In the genomic region with DNA sequence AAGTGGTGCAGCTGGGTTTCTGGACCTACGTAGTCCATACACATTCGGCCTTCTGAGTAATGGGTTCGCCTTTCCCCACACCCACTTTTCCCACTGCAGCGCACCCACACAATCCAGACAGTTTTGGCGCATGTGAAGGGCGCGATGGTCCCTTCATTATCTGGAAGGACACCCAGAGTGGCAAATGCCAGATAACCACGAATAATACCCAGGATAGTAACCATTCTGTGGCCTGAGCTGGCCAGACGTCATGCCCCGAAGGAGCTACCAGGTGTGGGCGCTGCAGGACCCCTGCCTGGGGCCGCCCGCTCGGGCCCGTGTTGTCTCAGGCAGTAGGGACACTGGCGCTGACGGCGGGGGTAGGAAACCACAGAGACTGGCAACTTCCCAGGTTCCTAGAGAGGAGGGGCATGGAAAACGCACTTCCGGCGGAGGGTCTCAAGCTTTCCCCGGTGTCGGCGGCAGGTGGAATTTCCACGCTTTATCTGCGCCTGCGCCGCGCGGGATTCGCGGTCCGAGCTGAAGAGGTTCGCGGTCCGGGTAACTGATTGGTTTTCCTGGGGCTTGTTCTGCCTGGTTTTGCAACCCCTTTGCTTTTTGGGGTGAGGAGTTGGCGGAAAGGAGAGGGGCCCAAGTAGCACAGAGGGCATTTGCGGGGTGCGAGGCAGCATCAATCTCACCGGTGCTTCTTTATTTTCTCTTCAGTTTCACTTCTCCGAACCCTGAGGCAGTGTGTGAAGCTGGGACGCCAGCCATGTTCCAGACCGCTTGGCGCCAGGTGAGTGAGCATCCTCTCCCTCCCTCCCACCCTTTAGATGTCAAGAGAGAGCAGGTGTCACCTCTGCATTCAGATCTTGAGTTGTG, we compare ENCODE assay signal across 8 cellular contexts. TPM values are rescaled to one million over a fixed set of nuclear protein-coding genes. Genes with fewer than 3 reads are reported as not detected.
DNase-seq lines count a peak whose midpoint lies in the region; ATAC-seq and TF ChIP-seq lines count a peak whose summit lies in the region.

A gene (plus strand): TSS at position 441 of the 864 bp plus-strand sequence. CDS start 314 bp downstream, at position 755.

- H3K27me3 ChIP-seq in SJSA1 (replicated peaks): no peaks in the 10 kb centered on the region
- no peaks in the 10 kb centered on the region for H3K27me3 ChIP-seq in osteoblast (ENCODE audit: insufficient read depth, low read length)
- H3K27me3 ChIP-seq in thyroid gland: no peaks in the 10 kb centered on the region

- no peaks in the 10 kb centered on the region for H4K20me1 ChIP-seq in osteoblast (ENCODE audit: insufficient read depth, low read length)

- CTCF ChIA-PET in activated naive CD4-positive, alpha-beta T cell treated with anti-CD3 and anti-CD28 coated beads, Interleukin-2, amount 10 ng/mL, durations not matched to agents 7 days and 5 days (lab: Charles Lee): interaction anchor here (0.8 to 2.7 kb wide), 7 partner anchors 11 to 75 kb away, joined by 3 to 7 read pairs (median 4); no protein-coding TSS in a partner anchor

- no peaks in the 10 kb centered on the region for H3K9me3 ChIP-seq in SJSA1 (replicated peaks)
- H3K9me3 ChIP-seq in osteoblast (ENCODE audit: low read depth, low read length): no peaks in the 10 kb centered on the region
- no peaks in the 10 kb centered on the region for H3K9me3 ChIP-seq in thyroid gland

- H3K4me1 Mint-ChIP-seq in activated naive CD4-positive, alpha-beta T cell treated with anti-CD3 and anti-CD28 coated beads, Interleukin-2, amount 10 ng/mL, durations not matched to agents 7 days and 5 days: peaks cover 25% of the 10 kb centered on the region

- peak within 1 kb of the TSS; percentile 79 for H3K27ac Mint-ChIP-seq in activated naive CD4-positive, alpha-beta T cell treated with anti-CD3 and anti-CD28 coated beads, Interleukin-2, amount 10 ng/mL, durations not matched to agents 7 days and 5 days

- H3K36me3 ChIP-seq in SJSA1 (no peaks in the 10 kb centered on the region), osteoblast (ENCODE audit: insufficient read depth, low read length) (no peaks in the 10 kb centered on the region), thyroid gland (no peaks in the 10 kb centered on the region)

- H3K27ac ChIP-seq in SJSA1 (peak within 1 kb of the TSS; percentile 84), osteoblast (ENCODE audit: low read depth, low read length) (peak within 1 kb of the TSS; percentile 86), thyroid gland (peak within 1 kb of the TSS; percentile 62 to 91 (median 85))

- peaks cover 13% of the 10 kb centered on the region for H3K27me3 Mint-ChIP-seq in activated naive CD4-positive, alpha-beta T cell treated with anti-CD3 and anti-CD28 coated beads, Interleukin-2, amount 10 ng/mL, durations not matched to agents 7 days and 5 days

- peak within 1 kb of the TSS; percentile 91 for H2AFZ ChIP-seq in osteoblast (ENCODE audit: low read length)

- peak; percentile 73 for ATAC-seq in GM21447 (IDR thresholded peaks at IDR 0.05; ENCODE audit: unreplicated experiment)
- ATAC-seq in Right ventricle myocardium inferior: peak; percentile 91

- H3K4me3 ChIP-seq in SJSA1 (peak within 1 kb of the TSS; percentile 51), osteoblast (ENCODE audit: insufficient read depth, low read length) (peak within 1 kb of the TSS; percentile 78), thyroid gland (replicated peaks in 1 of 3) (peak within 1 kb of the TSS; percentile 24 to 55 (median 41))

- intact Hi-C loops in Right ventricle myocardium inferior (cut with DNase I) (loop anchor here (2.0 kb wide), 2 partner anchors 19 to 29 kb away; a partner anchor contains a TSS), thyroid gland (cut with DNase I) (no loop called here)

- H3K9me3 Mint-ChIP-seq in activated naive CD4-positive, alpha-beta T cell treated with anti-CD3 and anti-CD28 coated beads, Interleukin-2, amount 10 ng/mL, durations not matched to agents 7 days and 5 days: no peaks in the 10 kb centered on the region

- peaks cover 20% of the 10 kb centered on the region for H3K4me1 ChIP-seq in SJSA1 (replicated peaks)
- peaks cover 21% of the 10 kb centered on the region for H3K4me1 ChIP-seq in osteoblast (ENCODE audit: insufficient read depth, low read length)
- peaks cover 9 to 11% of the 10 kb centered on the region in 2 donors for H3K4me1 ChIP-seq in thyroid gland

- H3K4me2 ChIP-seq in osteoblast (ENCODE audit: insufficient read depth, low read length): peak within 1 kb of the TSS; percentile 70

- peak within 1 kb of the TSS; percentile 95 for H3K4me3 Mint-ChIP-seq in activated naive CD4-positive, alpha-beta T cell treated with anti-CD3 and anti-CD28 coated beads, Interleukin-2, amount 10 ng/mL, durations not matched to agents 7 days and 5 days

- TF ChIP-seq POLR2A in thyroid gland (IDR thresholded peaks at IDR 0.05): peak in 1 of 2 donors; percentile 72

- no peak for TF ChIP-seq EP300 in Ishikawa (IDR thresholded peaks at IDR 0.05; ENCODE audit: borderline replicate concordance)

- WGBS in thyroid gland, 2 donors: 8 to 13% methylated on average over 30 to 43 of the region's 44 CpGs

- TF ChIP-seq CTCF in osteoblast (IDR thresholded peaks at IDR 0.05; ENCODE audit: extremely low read depth, low read depth, low read length) (peak; percentile 15), thyroid gland (IDR thresholded peaks at IDR 0.05) (peak in 4 of 6 experiments; percentile 14 to 41 (median 24))

- DNase-seq in DMS 273 (lab: John Stamatoyannopoulos, UW; ENCODE audit: unreplicated experiment) (peak; percentile 93), SJSA1 (ENCODE audit: low read depth in 1 of 2, low spot score in 2 of 2) (peak; percentile 62 to 68), Right ventricle myocardium inferior (ENCODE audit: missing footprints) (peak; percentile 77), osteoblast (ENCODE audit: insufficient read length, low spot score, missing footprints) (no peak), thyroid gland (peak; percentile 91 to 92)
- peak; percentile 59 for DNase-seq in activated naive CD4-positive, alpha-beta T cell treated with anti-CD3 and anti-CD28 coated beads, Interleukin-2, amount 10 ng/mL, durations not matched to agents 7 days and 5 days

- H3K36me3 Mint-ChIP-seq in activated naive CD4-positive, alpha-beta T cell treated with anti-CD3 and anti-CD28 coated beads, Interleukin-2, amount 10 ng/mL, durations not matched to agents 7 days and 5 days: peaks cover 17% of the 10 kb centered on the region

- no peaks in the 10 kb centered on the region for H3K79me2 ChIP-seq in osteoblast (ENCODE audit: insufficient read depth, low read length)

- 0 out of 2 replicates have a peak, but pooled peaks have one; percentile 14 for TF ChIP-seq RAD21 in Ishikawa (IDR thresholded peaks at IDR 0.05; ENCODE audit: low read depth)

TF ChIP-seq in Ishikawa, 13 proteins besides CTCF, POLR2A, EP300 and RAD21 (continues in another document):
- TF ChIP-seq FOXM1 (IDR thresholded peaks at IDR 0.05; ENCODE audit: borderline replicate concordance, low read depth) (no peak), YY1 (IDR thresholded peaks at IDR 0.05; ENCODE audit: low read depth) (0 out of 2 replicates have a peak, but pooled peaks have one; percentile 10), ZBTB7A (IDR thresholded peaks at IDR 0.05; ENCODE audit: low read depth) (peak; percentile 73; the same call in 1 of the 2 replicates), TAF1 (IDR thresholded peaks at IDR 0.05; ENCODE audit: low read depth) (peak; percentile 79), NFIC (IDR thresholded peaks at IDR 0.05) (peak; percentile 68), TCF12 (IDR thresholded peaks at IDR 0.05; ENCODE audit: low read depth) (peak; percentile 63; the same call in 1 of the 2 replicates), EGR1 (IDR thresholded peaks at IDR 0.05) (peak; percentile 24; the same call in 1 of the 2 replicates), TEAD4 (IDR thresholded peaks at IDR 0.05) (peak; percentile 17; the same call in 1 of the 2 replicates), CEBPB (IDR thresholded peaks at IDR 0.05) (no peak)
- TF ChIP-seq, protein P1, sequence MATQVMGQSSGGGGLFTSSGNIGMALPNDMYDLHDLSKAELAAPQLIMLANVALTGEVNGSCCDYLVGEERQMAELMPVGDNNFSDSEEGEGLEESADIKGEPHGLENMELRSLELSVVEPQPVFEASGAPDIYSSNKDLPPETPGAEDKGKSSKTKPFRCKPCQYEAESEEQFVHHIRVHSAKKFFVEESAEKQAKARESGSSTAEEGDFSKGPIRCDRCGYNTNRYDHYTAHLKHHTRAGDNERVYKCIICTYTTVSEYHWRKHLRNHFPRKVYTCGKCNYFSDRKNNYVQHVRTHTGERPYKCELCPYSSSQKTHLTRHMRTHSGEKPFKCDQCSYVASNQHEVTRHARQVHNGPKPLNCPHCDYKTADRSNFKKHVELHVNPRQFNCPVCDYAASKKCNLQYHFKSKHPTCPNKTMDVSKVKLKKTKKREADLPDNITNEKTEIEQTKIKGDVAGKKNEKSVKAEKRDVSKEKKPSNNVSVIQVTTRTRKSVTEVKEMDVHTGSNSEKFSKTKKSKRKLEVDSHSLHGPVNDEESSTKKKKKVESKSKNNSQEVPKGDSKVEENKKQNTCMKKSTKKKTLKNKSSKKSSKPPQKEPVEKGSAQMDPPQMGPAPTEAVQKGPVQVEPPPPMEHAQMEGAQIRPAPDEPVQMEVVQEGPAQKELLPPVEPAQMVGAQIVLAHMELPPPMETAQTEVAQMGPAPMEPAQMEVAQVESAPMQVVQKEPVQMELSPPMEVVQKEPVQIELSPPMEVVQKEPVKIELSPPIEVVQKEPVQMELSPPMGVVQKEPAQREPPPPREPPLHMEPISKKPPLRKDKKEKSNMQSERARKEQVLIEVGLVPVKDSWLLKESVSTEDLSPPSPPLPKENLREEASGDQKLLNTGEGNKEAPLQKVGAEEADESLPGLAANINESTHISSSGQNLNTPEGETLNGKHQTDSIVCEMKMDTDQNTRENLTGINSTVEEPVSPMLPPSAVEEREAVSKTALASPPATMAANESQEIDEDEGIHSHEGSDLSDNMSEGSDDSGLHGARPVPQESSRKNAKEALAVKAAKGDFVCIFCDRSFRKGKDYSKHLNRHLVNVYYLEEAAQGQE (IDR thresholded peaks at IDR 0.05; ENCODE audit: low read depth): no peak
- TF ChIP-seq, protein P2, sequence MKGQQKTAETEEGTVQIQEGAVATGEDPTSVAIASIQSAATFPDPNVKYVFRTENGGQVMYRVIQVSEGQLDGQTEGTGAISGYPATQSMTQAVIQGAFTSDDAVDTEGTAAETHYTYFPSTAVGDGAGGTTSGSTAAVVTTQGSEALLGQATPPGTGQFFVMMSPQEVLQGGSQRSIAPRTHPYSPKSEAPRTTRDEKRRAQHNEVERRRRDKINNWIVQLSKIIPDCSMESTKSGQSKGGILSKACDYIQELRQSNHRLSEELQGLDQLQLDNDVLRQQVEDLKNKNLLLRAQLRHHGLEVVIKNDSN (IDR thresholded peaks at IDR 0.05): no peak; the same call in 1 of the 2 replicates
- TF ChIP-seq, protein P3, sequence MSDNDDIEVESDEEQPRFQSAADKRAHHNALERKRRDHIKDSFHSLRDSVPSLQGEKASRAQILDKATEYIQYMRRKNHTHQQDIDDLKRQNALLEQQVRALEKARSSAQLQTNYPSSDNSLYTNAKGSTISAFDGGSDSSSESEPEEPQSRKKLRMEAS (IDR thresholded peaks at IDR 0.05): peak; percentile 57

RNA-seq across cellular contexts. Expression of the gene that starts here (rescaled TPM):
- total RNA-seq in SJSA1 (2014; rRNA removed; shearing (Covaris generic)): 0.69 and 2.4 TPM in 2 replicates
- 1.6 TPM for total RNA-seq in Right ventricle myocardium inferior
- total RNA-seq in osteoblast: 0.88 and 1.1 TPM in 2 replicates
- total RNA-seq in thyroid gland: 1 to 10 TPM; 5.6 to 8.6 (median 7.0) TPM
